ENCODE assay signal across 18 cellular contexts in genomic region chr9:25205285-25205684, GRCh38.
"Had no signal": no experiment of that assay in that cellular context is flagged by ENCODE, and none has a peak within 500 bp of the region (broad histone marks: within the 10 kb centered on the region; RNA-seq: fewer than 3 reads in every experiment).

No MANE protein-coding gene starts in this region.

- DNase-seq: colonic mucosa; dermis blood vessel endothelial cell; esophagus squamous epithelium; foreskin fibroblast; glutamatergic neuron; kidney glomerular epithelial cell; mesendoderm; naive B cell; sigmoid colon; stimulated activated CD4-positive, alpha-beta T cell treated with anti-CD3 and anti-CD28 coated beads, Interleukin-2, amount 100 ng/mL, for 24 hours; stimulated activated CD4-positive, alpha-beta T cell treated with anti-CD3 and anti-CD28 coated beads, Interleukin-4, amount 100 ng/mL, for 4 hours; stimulated activated naive B cell treated with anti-CD40 and anti-IgM and Interleukin-4, amounts not matched to agents 10 μg/mL and 1 μg/mL and 100 μg/mL, for 72 hours; stimulated activated naive CD8-positive, alpha-beta T cell treated with anti-CD3 and anti-CD28 coated beads, Interleukin-15, amount 100 ng/mL, for 72 hours; testis had no signal

- H3K27me3 ChIP-seq: colonic mucosa, esophagus squamous epithelium, gastroesophageal sphincter, right atrium auricular region, sigmoid colon, testis, tibial nerve had no signal

- H3K9me3 ChIP-seq: colonic mucosa, esophagus squamous epithelium, gastroesophageal sphincter, right atrium auricular region, sigmoid colon, testis, tibial nerve had no signal

- H3K27ac ChIP-seq: colonic mucosa, esophagus squamous epithelium, gastroesophageal sphincter, right atrium auricular region, sigmoid colon, skin epidermis, testis, tibial nerve had no signal

- H3K4me1 ChIP-seq: colonic mucosa, esophagus squamous epithelium, right atrium auricular region, sigmoid colon, testis had no signal

- H3K4me3 ChIP-seq: colonic mucosa, esophagus squamous epithelium, gastroesophageal sphincter, right atrium auricular region, sigmoid colon, skin epidermis, testis, tibial nerve had no signal

- ATAC-seq: gastroesophageal sphincter; stimulated activated naive B cell treated with anti-CD40 and anti-IgM and Interleukin-4, amounts not matched to agents 10 μg/mL and 1 μg/mL and 100 μg/mL, for 72 hours; stimulated activated naive CD8-positive, alpha-beta T cell treated with anti-CD3 and anti-CD28 coated beads, Interleukin-15, amount 100 ng/mL, for 72 hours had no signal

- H3K36me3 ChIP-seq: colonic mucosa, esophagus squamous epithelium, gastroesophageal sphincter, right atrium auricular region, sigmoid colon, tibial nerve had no signal
